In genomic region chr16:1701216-1701878, GRCh38 we compare ENCODE assay signal across 1 cellular context.
TF ChIP-seq lines count a peak whose summit lies in the region.

No MANE protein-coding gene starts in this region.

TF ChIP-seq in endothelial cell of umbilical vein, 7 proteins besides CTCF, POLR2A, EP300 and RAD21:
- TF ChIP-seq POLR2AphosphoS5 (IDR thresholded peaks at IDR 0.05; ENCODE audit: insufficient read depth, low read depth, low read length) (no peak), FOS (IDR thresholded peaks at IDR 0.05; ENCODE audit: borderline replicate concordance, insufficient read depth, low read length) (no peak), MYC (IDR thresholded peaks at IDR 0.05; ENCODE audit: low read depth, low read length) (no peak), EZH2 (IDR thresholded peaks at IDR 0.05; ENCODE audit: borderline replicate concordance, low read depth, low read length, severe bottlenecking) (no peak)
- TF ChIP-seq, protein P1, sequence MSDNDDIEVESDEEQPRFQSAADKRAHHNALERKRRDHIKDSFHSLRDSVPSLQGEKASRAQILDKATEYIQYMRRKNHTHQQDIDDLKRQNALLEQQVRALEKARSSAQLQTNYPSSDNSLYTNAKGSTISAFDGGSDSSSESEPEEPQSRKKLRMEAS (IDR thresholded peaks at IDR 0.05; ENCODE audit: insufficient read depth, insufficient read length): no peak
